In genomic region chr18:70936160-70936559, GRCh38 we compare ENCODE assay signal across 25 cellular contexts.
"Had no signal": no experiment of that assay in that cellular context is flagged by ENCODE, and none has a peak within 500 bp of the region (broad histone marks: within the 10 kb centered on the region; RNA-seq: fewer than 3 reads in every experiment).

No MANE protein-coding gene starts in this region.

- H3K27me3 ChIP-seq: neural progenitor cell, neutrophil, pancreas, right lobe of liver, sigmoid colon, stomach, thyroid gland, tibial nerve, upper lobe of left lung, vagina had no signal

- H3K4me1 Mint-ChIP-seq: natural killer cell; nephron; neural progenitor cell; stimulated activated effector memory CD8-positive, alpha-beta T cell treated with anti-CD3 and anti-CD28 coated beads, Interleukin-12 subunit alpha, Interleukin-12 subunit beta, amount 100 ng/mL, for 72 hours; stimulated activated naive B cell treated with anti-CD40 and anti-IgM and Interleukin-4, amounts not matched to agents 10 μg/mL and 1 μg/mL and 100 μg/mL, for 72 hours had no signal

- H3K4me3 Mint-ChIP-seq: natural killer cell; nephron; neural progenitor cell; stimulated activated effector memory CD8-positive, alpha-beta T cell treated with anti-CD3 and anti-CD28 coated beads, Interleukin-12 subunit alpha, Interleukin-12 subunit beta, amount 100 ng/mL, for 72 hours; stimulated activated naive B cell treated with anti-CD40 and anti-IgM and Interleukin-4, amounts not matched to agents 10 μg/mL and 1 μg/mL and 100 μg/mL, for 72 hours; stimulated activated naive CD8-positive, alpha-beta T cell treated with anti-CD3 and anti-CD28 coated beads, Interleukin-15, Interleukin-2, amounts not matched to agents 100 ng/mL and 50 ng/mL, for 24 hours had no signal

- H3K9me3 ChIP-seq: neutrophil, pancreas, prostate gland, right lobe of liver, sigmoid colon, stomach, thoracic aorta, thyroid gland, tibial nerve, upper lobe of left lung, vagina had no signal

- DNase-seq: natural killer cell; nucleus accumbens; pancreas; right lobe of liver; sigmoid colon; small intestine; stimulated activated CD4-positive, alpha-beta T cell treated with anti-CD3 and anti-CD28 coated beads, Interleukin-15, amount 100 ng/mL, for 24 hours; stimulated activated CD4-positive, alpha-beta T cell treated with anti-CD3 and anti-CD28 coated beads, Interleukin-2, amount 100 ng/mL, for 24 hours; stimulated activated CD4-positive, alpha-beta T cell treated with anti-CD3 and anti-CD28 coated beads, Interleukin-2, amount 100 ng/mL, for 48 hours; stimulated activated CD4-positive, alpha-beta T cell treated with anti-CD3 and anti-CD28 coated beads, Interleukin-4, amount 100 ng/mL, for 24 hours; stimulated activated naive B cell treated with anti-CD40 and anti-IgM and Interleukin-4, amounts not matched to agents 10 μg/mL and 1 μg/mL and 100 μg/mL, for 72 hours; stimulated activated naive CD4-positive, alpha-beta T cell treated with Interleukin-2 at 50 U/mL for 16 hours; stomach; thyroid gland; trophoblast cell; upper lobe of left lung had no signal

- H3K4me3 ChIP-seq: neural progenitor cell, pancreas, prostate gland, right lobe of liver, sigmoid colon, stomach, thoracic aorta, thyroid gland, tibial nerve, upper lobe of left lung, vagina had no signal

- H3K27me3 Mint-ChIP-seq: stimulated activated naive B cell treated with anti-CD40 and anti-IgM and Interleukin-4, amounts not matched to agents 10 μg/mL and 1 μg/mL and 100 μg/mL, for 72 hours; stimulated activated naive CD8-positive, alpha-beta T cell treated with anti-CD3 and anti-CD28 coated beads, Interleukin-15, Interleukin-2, amounts not matched to agents 100 ng/mL and 50 ng/mL, for 24 hours had no signal

- H3K27ac ChIP-seq: neural progenitor cell, neutrophil, pancreas, prostate gland, right lobe of liver, sigmoid colon, stomach, thoracic aorta, thyroid gland, tibial nerve, upper lobe of left lung, vagina had no signal

- H3K36me3 ChIP-seq: neural progenitor cell, neutrophil, pancreas, prostate gland, right lobe of liver, sigmoid colon, stomach, thoracic aorta, thyroid gland, tibial nerve, upper lobe of left lung, vagina had no signal

- H3K27ac Mint-ChIP-seq: natural killer cell; nephron; neural progenitor cell; stimulated activated effector memory CD8-positive, alpha-beta T cell treated with anti-CD3 and anti-CD28 coated beads, Interleukin-12 subunit alpha, Interleukin-12 subunit beta, amount 100 ng/mL, for 72 hours; stimulated activated naive B cell treated with anti-CD40 and anti-IgM and Interleukin-4, amounts not matched to agents 10 μg/mL and 1 μg/mL and 100 μg/mL, for 72 hours; stimulated activated naive CD8-positive, alpha-beta T cell treated with anti-CD3 and anti-CD28 coated beads, Interleukin-15, Interleukin-2, amounts not matched to agents 100 ng/mL and 50 ng/mL, for 24 hours had no signal

- H3K4me1 ChIP-seq: neural progenitor cell, pancreas, prostate gland, right lobe of liver, sigmoid colon, stomach, thyroid gland, tibial nerve, upper lobe of left lung, vagina had no signal

- H3K9ac ChIP-seq: neural progenitor cell had no signal

- H3K36me3 Mint-ChIP-seq: natural killer cell; neural progenitor cell; stimulated activated effector memory CD8-positive, alpha-beta T cell treated with anti-CD3 and anti-CD28 coated beads, Interleukin-12 subunit alpha, Interleukin-12 subunit beta, amount 100 ng/mL, for 72 hours; stimulated activated naive B cell treated with anti-CD40 and anti-IgM and Interleukin-4, amounts not matched to agents 10 μg/mL and 1 μg/mL and 100 μg/mL, for 72 hours had no signal

- H3K9me3 Mint-ChIP-seq: nephron; neural progenitor cell; stimulated activated naive B cell treated with anti-CD40 and anti-IgM and Interleukin-4, amounts not matched to agents 10 μg/mL and 1 μg/mL and 100 μg/mL, for 72 hours had no signal
